ENCODE assay signal across 1 cellular context in the genomic region with DNA sequence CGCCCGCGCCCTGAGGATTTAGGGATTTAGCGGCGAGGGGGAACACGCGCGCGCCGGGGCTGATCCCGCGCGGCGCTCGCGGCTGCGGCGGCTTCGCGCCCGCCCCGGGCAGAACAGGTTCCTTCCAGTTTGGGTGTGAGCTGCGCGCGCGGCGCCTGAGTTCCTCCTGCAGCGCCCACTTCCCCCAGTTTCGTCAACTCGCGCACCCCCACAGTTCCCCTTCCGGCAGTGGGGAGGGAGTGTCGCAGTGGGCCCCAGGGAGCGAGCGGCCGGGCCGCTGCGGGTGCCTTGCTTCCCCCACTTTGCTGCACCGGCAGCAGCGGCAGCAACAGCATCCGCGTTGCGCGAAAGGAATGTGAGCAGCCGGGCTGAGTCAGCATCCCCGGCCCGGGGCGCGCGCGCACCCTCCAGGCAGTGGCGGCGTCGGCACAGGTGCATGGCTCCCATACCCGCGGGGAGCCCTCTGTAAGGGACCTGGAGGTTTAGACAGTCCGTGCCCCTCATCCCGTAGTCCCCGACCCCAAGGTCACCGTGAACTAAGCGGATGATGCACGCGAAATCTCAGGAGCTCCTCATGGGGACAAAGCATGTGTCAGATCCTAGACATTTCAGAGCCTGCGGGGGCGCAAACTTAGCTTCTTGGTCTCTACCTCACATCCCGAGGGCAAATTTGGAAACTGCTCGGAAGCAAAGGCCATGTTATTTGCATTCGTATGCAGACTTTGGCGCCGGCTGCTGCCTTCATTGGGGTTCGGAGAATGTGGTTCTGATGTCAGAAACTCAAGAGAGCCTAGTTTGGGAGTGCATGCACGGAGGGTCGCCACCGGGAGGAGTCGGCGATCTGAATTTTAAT.
A peak's percentile ranks its signal among the peaks of the same experiment; 100 is the strongest.
TF ChIP-seq lines count a peak whose summit lies in the region.

No MANE protein-coding gene starts in this region.

TF ChIP-seq in HEK293, 187 proteins besides CTCF, POLR2A, EP300 and RAD21 (continued from another document):
- TF ChIP-seq PBX3 (CRISPR knock-in tag; IDR thresholded peaks at IDR 0.05) (0 out of 2 replicates have a peak, but pooled peaks have one; percentile 47), ZNF23 (tag by site-specific recombination; IDR thresholded peaks at IDR 0.05; ENCODE audit: borderline replicate concordance) (no peak), ZBTB17 (tag by site-specific recombination; IDR thresholded peaks at IDR 0.05) (peak; percentile 96; the same call in 1 of the 2 replicates), ZNF394 (tag by site-specific recombination; IDR thresholded peaks at IDR 0.05; ENCODE audit: borderline replicate concordance) (peak; percentile 46; the same call in 1 of the 2 replicates), BCL11A (tag by site-specific recombination; IDR thresholded peaks at IDR 0.05; ENCODE audit: low read depth) (no peak; the same call in 1 of the 2 replicates), ZNF311 (tag by site-specific recombination; IDR thresholded peaks at IDR 0.05; ENCODE audit: borderline replicate concordance) (no peak), ZNF561 (tag by site-specific recombination; IDR thresholded peaks at IDR 0.05; ENCODE audit: borderline replicate concordance) (peak; percentile 83), SCRT2 (tag by site-specific recombination; IDR thresholded peaks at IDR 0.05) (peak; percentile 94), ZNF416 (tag by site-specific recombination; IDR thresholded peaks at IDR 0.05) (no peak), ZNF837 (tag by site-specific recombination; IDR thresholded peaks at IDR 0.05) (peak; percentile 94; the same call in 1 of the 2 replicates), ZBTB1 (tag by site-specific recombination; IDR thresholded peaks at IDR 0.05) (peak; percentile 57; the same call in 1 of the 2 replicates), ZFP37 (tag by site-specific recombination; IDR thresholded peaks at IDR 0.05) (0 out of 2 replicates have a peak, but pooled peaks have one; percentile 36), ZNF639 (tag by site-specific recombination; IDR thresholded peaks at IDR 0.05) (peak; percentile 67; the same call in 1 of the 2 replicates), ZNF366 (tag by site-specific recombination; conservative IDR thresholded peaks at IDR 0.05) (no peak), ZNF558 (tag by site-specific recombination; IDR thresholded peaks at IDR 0.05) (no peak), ZBTB21 (tag by site-specific recombination; IDR thresholded peaks at IDR 0.05) (peak; percentile 25; the same call in 1 of the 2 replicates), ZNF777 (tag by site-specific recombination; IDR thresholded peaks at IDR 0.05; ENCODE audit: borderline replicate concordance) (peak; percentile 64; the same call in 1 of the 2 replicates), ZNF274 (IDR thresholded peaks at IDR 0.05; ENCODE audit: low read length) (no peak), ZNF274 (tag by site-specific recombination; IDR thresholded peaks at IDR 0.05; ENCODE audit: borderline replicate concordance) (no peak), KLF10 (tag by site-specific recombination; IDR thresholded peaks at IDR 0.05) (peak; percentile 46; the same call in 1 of the 2 replicates), ZNF747 (tag by site-specific recombination; IDR thresholded peaks at IDR 0.05) (no peak), HIC1 (tag by site-specific recombination; IDR thresholded peaks at IDR 0.05) (peak; percentile 57; the same call in 1 of the 2 replicates), ZNF600 (tag by site-specific recombination; IDR thresholded peaks at IDR 0.05) (peak; percentile 92), WT1 (tag by site-specific recombination; IDR thresholded peaks at IDR 0.05) (peak; percentile 23; the same call in 1 of the 2 replicates), ZIC2 (tag by site-specific recombination; IDR thresholded peaks at IDR 0.05) (peak; percentile 94), KLF16 (tag by site-specific recombination; IDR thresholded peaks at IDR 0.05) (0 out of 2 replicates have a peak, but pooled peaks have one; percentile 23), ZNF335 (tag by site-specific recombination; conservative IDR thresholded peaks at IDR 0.05) (peak; percentile 92), ZBTB20 (tag by site-specific recombination; IDR thresholded peaks at IDR 0.05) (peak; percentile 95), ZNF645 (tag by site-specific recombination; IDR thresholded peaks at IDR 0.05) (peak; percentile 73; the same call in 1 of the 2 replicates), ZFP41 (tag by site-specific recombination; IDR thresholded peaks at IDR 0.05; ENCODE audit: borderline replicate concordance) (no peak), MZF1 (tag by site-specific recombination; IDR thresholded peaks at IDR 0.05; ENCODE audit: borderline replicate concordance) (peak; percentile 38; the same call in 1 of the 2 replicates), ZEB2 (tag by site-specific recombination; IDR thresholded peaks at IDR 0.05) (peak; percentile 94), ZBTB48 (tag by site-specific recombination; IDR thresholded peaks at IDR 0.05) (peak; percentile 99), ZNF768 (tag by site-specific recombination; IDR thresholded peaks at IDR 0.05) (no peak), ZNF501 (tag by site-specific recombination; IDR thresholded peaks at IDR 0.05) (no peak; the same call in none of the 2 replicates), KLF8 (tag by site-specific recombination; IDR thresholded peaks at IDR 0.05) (peak; percentile 82; the same call in 1 of the 2 replicates), ZNF792 (tag by site-specific recombination; IDR thresholded peaks at IDR 0.05) (peak; percentile 81; the same call in 1 of the 2 replicates), ZBTB26 (tag by site-specific recombination; optimal IDR thresholded peaks at IDR 0.05) (peak; percentile 95), ZNF169 (tag by site-specific recombination; IDR thresholded peaks at IDR 0.05) (no peak)
- TF ChIP-seq, protein P1, sequence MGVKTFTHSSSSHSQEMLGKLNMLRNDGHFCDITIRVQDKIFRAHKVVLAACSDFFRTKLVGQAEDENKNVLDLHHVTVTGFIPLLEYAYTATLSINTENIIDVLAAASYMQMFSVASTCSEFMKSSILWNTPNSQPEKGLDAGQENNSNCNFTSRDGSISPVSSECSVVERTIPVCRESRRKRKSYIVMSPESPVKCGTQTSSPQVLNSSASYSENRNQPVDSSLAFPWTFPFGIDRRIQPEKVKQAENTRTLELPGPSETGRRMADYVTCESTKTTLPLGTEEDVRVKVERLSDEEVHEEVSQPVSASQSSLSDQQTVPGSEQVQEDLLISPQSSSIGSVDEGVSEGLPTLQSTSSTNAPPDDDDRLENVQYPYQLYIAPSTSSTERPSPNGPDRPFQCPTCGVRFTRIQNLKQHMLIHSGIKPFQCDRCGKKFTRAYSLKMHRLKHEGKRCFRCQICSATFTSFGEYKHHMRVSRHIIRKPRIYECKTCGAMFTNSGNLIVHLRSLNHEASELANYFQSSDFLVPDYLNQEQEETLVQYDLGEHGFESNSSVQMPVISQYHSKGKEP (tag by site-specific recombination; IDR thresholded peaks at IDR 0.05), result peak; percentile 95
- TF ChIP-seq, protein P2, sequence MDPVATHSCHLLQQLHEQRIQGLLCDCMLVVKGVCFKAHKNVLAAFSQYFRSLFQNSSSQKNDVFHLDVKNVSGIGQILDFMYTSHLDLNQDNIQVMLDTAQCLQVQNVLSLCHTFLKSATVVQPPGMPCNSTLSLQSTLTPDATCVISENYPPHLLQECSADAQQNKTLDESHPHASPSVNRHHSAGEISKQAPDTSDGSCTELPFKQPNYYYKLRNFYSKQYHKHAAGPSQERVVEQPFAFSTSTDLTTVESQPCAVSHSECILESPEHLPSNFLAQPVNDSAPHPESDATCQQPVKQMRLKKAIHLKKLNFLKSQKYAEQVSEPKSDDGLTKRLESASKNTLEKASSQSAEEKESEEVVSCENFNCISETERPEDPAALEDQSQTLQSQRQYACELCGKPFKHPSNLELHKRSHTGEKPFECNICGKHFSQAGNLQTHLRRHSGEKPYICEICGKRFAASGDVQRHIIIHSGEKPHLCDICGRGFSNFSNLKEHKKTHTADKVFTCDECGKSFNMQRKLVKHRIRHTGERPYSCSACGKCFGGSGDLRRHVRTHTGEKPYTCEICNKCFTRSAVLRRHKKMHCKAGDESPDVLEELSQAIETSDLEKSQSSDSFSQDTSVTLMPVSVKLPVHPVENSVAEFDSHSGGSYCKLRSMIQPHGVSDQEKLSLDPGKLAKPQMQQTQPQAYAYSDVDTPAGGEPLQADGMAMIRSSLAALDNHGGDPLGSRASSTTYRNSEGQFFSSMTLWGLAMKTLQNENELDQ (tag by site-specific recombination; IDR thresholded peaks at IDR 0.05; ENCODE audit: low read depth), result no peak
- TF ChIP-seq, protein P3, sequence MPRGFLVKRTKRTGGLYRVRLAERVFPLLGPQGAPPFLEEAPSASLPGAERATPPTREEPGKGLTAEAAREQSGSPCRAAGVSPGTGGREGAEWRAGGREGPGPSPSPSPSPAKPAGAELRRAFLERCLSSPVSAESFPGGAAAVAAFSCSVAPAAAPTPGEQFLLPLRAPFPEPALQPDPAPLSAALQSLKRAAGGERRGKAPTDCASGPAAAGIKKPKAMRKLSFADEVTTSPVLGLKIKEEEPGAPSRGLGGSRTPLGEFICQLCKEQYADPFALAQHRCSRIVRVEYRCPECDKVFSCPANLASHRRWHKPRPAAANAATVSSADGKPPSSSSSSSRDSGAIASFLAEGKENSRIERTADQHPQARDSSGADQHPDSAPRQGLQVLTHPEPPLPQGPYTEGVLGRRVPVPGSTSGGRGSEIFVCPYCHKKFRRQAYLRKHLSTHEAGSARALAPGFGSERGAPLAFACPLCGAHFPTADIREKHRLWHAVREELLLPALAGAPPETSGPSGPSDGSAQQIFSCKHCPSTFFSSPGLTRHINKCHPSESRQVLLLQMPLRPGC (tag by site-specific recombination; IDR thresholded peaks at IDR 0.05), result peak; percentile 88
- TF ChIP-seq, protein P4, sequence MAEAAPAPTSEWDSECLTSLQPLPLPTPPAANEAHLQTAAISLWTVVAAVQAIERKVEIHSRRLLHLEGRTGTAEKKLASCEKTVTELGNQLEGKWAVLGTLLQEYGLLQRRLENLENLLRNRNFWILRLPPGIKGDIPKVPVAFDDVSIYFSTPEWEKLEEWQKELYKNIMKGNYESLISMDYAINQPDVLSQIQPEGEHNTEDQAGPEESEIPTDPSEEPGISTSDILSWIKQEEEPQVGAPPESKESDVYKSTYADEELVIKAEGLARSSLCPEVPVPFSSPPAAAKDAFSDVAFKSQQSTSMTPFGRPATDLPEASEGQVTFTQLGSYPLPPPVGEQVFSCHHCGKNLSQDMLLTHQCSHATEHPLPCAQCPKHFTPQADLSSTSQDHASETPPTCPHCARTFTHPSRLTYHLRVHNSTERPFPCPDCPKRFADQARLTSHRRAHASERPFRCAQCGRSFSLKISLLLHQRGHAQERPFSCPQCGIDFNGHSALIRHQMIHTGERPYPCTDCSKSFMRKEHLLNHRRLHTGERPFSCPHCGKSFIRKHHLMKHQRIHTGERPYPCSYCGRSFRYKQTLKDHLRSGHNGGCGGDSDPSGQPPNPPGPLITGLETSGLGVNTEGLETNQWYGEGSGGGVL (tag by site-specific recombination; IDR thresholded peaks at IDR 0.05), result peak; percentile 99
